8 cellular contexts compared by ENCODE assay signal in genomic region chr10:26335574-26336093, GRCh38.
A peak's percentile ranks its signal among the peaks of the same experiment; 100 is the strongest.
DNase-seq lines count a peak whose midpoint lies in the region; ATAC-seq and TF ChIP-seq lines count a peak whose summit lies in the region.

No MANE protein-coding gene starts in this region.

- peaks cover 6 to 9% (median 8%) of the 10 kb centered on the region in 3 donors for H3K4me1 Mint-ChIP-seq in T-cell

- peaks cover 0 to 7% (median 6%) of the 10 kb centered on the region in 3 donors for H3K9me3 Mint-ChIP-seq in T-cell

- peak; percentile 44 to 54 for ATAC-seq in activated CD4-positive, CD25-positive, alpha-beta regulatory T cell treated with anti-CD3 and anti-CD28 coated beads, Interleukin-2, amount 50 U/mL, for 24 hours
- ATAC-seq in HG02759 (IDR thresholded peaks at IDR 0.05; ENCODE audit: unreplicated experiment) (peak; percentile 30), T-cell (replicated peaks in 1 of 4) (peak in 3 of 4 experiments; percentile 18 to 45 (median 37))

- H3K27me3 Mint-ChIP-seq in T-cell, result no peaks in the 10 kb centered on the region

- DNase-seq in activated CD4-positive, CD25-positive, alpha-beta regulatory T cell treated with anti-CD3 and anti-CD28 coated beads, Interleukin-2, amount 50 U/mL, for 72 hours, result no peak
- DNase-seq in T-cell (no peak), foreskin fibroblast (no peak), DMS153 treated with DMSO at 0.1 percent for 48 hours (lab: John Stamatoyannopoulos, UW; ENCODE audit: unreplicated experiment) (no peak)
- no peak for DNase-seq in activated CD4-positive, alpha-beta T cell treated with anti-CD3 and anti-CD28 coated beads, Interleukin-2, amount 50 U/mL, for 48 hours

- peak overlapping the region in 1 of 21 experiments; percentile 45 for H3K27ac ChIP-seq in skin epidermis

- POLR2A ChIA-PET in T-cell (lab: Charles Lee), result no interaction called here

- TF ChIP-seq CTCF in foreskin fibroblast (IDR thresholded peaks at IDR 0.05; ENCODE audit: low read depth, low read length), result no peak

- H3K4me3 ChIP-seq in skin epidermis (peak overlapping the region in 5 of 7 experiments; percentile 0 to 32 (median 16)), foreskin fibroblast (ENCODE audit: low read depth in 1 of 2, low read length in 2 of 2) (no peak overlapping the region)

- no peaks in the 10 kb centered on the region for H3K36me3 Mint-ChIP-seq in T-cell

- CTCF ChIA-PET in T-cell (lab: Charles Lee), result interaction anchor here (0.6 to 3.6 kb wide), 14 partner anchors 33 to 546 kb away, joined by 3 to 31 read pairs (median 6); no protein-coding TSS in a partner anchor

- H3K27ac Mint-ChIP-seq in T-cell, result peak overlapping the region; percentile 21 to 56

- H3K4me3 Mint-ChIP-seq in T-cell, result peak overlapping the region; percentile 75 to 83 (median 81)

Comparison
In these comparisons a context has a peak if more than half of its experiments do, and no peak if none do; other contexts are left out.
1. H3K4me3 ChIP-seq: peak in skin epidermis (5 of 7); none in foreskin fibroblast (0 of 2).
2. Peak in every context shown above with its lines, with median percentiles within 50 percentile points of each other: ATAC-seq.